ENCODE assay signal across 1 cellular context in the genomic region with DNA sequence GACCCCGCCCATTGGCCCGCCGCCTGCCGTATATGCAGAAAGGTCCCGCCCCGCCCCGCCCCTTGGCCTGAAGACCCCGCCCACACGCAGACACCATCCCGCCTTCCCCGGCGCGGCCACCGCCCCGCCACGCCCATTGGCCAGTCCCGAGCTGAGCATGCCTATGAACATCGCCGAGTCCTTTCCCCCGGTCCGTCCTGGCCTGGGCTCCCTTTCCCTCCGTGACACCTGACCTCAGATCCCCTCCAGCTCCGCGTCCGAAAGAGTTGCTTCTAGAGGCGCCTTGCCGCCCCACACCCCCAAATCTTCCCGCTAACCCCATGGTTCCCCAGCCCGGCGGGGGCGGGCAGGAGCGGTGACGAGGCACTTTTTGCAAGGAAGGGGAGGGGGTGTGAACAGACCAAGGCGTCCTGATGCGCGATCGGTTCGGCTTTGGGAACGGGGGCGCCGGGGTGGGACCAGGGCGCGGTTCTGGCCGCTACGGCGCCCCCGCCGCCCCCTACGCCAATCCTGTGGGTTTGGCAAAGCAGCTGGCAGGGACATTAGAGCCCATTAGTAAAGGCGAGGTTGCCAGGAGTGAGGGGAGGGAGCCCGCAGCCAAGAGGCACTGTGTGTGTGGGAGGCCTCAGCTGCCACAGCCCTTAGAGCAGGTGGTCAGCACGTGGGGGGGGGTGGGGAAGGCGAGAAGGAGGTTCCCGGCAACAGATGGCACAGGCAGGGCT.
TF ChIP-seq lines count a peak whose summit lies in the region.

No MANE protein-coding gene starts in this region.

TF ChIP-seq in PFSK-1, 5 proteins besides CTCF, POLR2A, EP300 and RAD21:
- TF ChIP-seq REST (IDR thresholded peaks at IDR 0.05; ENCODE audit: insufficient read depth in 1 of 2, low read depth in 2 of 2, low read length in 2 of 2), result no peak
- peak; percentile 65 for TF ChIP-seq POLR2AphosphoS5 (IDR thresholded peaks at IDR 0.05; ENCODE audit: low read depth, low read length)
